In genomic region chr6:5287205-5287965, GRCh38 we compare ENCODE assay signal across 12 cellular contexts. TPM values are rescaled to one million over a fixed set of nuclear protein-coding genes. Genes with fewer than 3 reads are reported as not detected.
DNase-seq lines count a peak whose midpoint lies in the region; TF ChIP-seq lines count a peak whose summit lies in the region.
"Had no signal": no experiment of that assay in that cellular context is flagged by ENCODE, and none has a peak within 500 bp of the region (broad histone marks: within the 10 kb centered on the region; RNA-seq: fewer than 3 reads in every experiment).

No MANE protein-coding gene starts in this region.

- no peaks in the 10 kb centered on the region for H3K27me3 ChIP-seq in skeletal muscle tissue (ENCODE audit: control insufficient read depth in 3 of 3, insufficient read depth in 3 of 3, low read length in 3 of 3)

- H3K4me1 ChIP-seq in skeletal muscle tissue (ENCODE audit: control insufficient read depth in 3 of 3, insufficient read depth in 3 of 3, low read length in 3 of 3), result peaks cover 10 to 17% (median 15%) of the 10 kb centered on the region in 3 donors

- intact Hi-C loops in lower leg skin (cut with DNase I; ENCODE audit: low total_unique reads), result no loop called here

- no peaks in the 10 kb centered on the region for H3K9me3 Mint-ChIP-seq in activated CD4-positive, alpha-beta memory T cell treated with anti-CD3 and anti-CD28 coated beads, Interleukin-2, amount 10 ng/mL, durations not matched to agents 7 days and 5 days

- DNase-seq in GM12865 (ENCODE audit: low read depth) (peak; percentile 40), SW480 (ENCODE audit: low spot score) (peak; percentile 21), fibroblast of villous mesenchyme (ENCODE audit: low read depth) (peak; percentile 79), lower leg skin (ENCODE audit: low spot score in 2 of 2) (no peak), NCI-H128 (lab: John Stamatoyannopoulos, UW; ENCODE audit: unreplicated experiment) (no peak), RPMI8226 (no peak)
- DNase-seq in activated CD4-positive, alpha-beta memory T cell treated with anti-CD3 and anti-CD28 coated beads, Interleukin-2, amount 10 ng/mL, durations not matched to agents 7 days and 5 days, result no peak
- DNase-seq: activated CD8-positive, alpha-beta T cell treated with anti-CD3 and anti-CD28 coated beads, Interleukin-2, amount 10 ng/mL, durations not matched to agents 7 days and 5 days; foreskin melanocyte; NCI-H510A; retina had no signal

- WGBS in lower leg skin, 2 donors, result 69 to 73% methylated on average over 12 of the region's 12 CpGs

- H3K27ac Mint-ChIP-seq in activated CD4-positive, alpha-beta memory T cell treated with anti-CD3 and anti-CD28 coated beads, Interleukin-2, amount 10 ng/mL, durations not matched to agents 7 days and 5 days, result no peak overlapping the region
- H3K27ac Mint-ChIP-seq: activated CD8-positive, alpha-beta T cell treated with anti-CD3 and anti-CD28 coated beads, Interleukin-2, amount 10 ng/mL, durations not matched to agents 7 days and 5 days had no signal

- peaks cover 7% of the 10 kb centered on the region for H3K36me3 Mint-ChIP-seq in activated CD4-positive, alpha-beta memory T cell treated with anti-CD3 and anti-CD28 coated beads, Interleukin-2, amount 10 ng/mL, durations not matched to agents 7 days and 5 days (ENCODE audit: low read depth)

- H3K9ac ChIP-seq in skeletal muscle tissue (ENCODE audit: low read depth in 1 of 3, low read length in 3 of 3), result no peak overlapping the region

- H3K27ac ChIP-seq in skeletal muscle tissue (ENCODE audit: low read depth, low read length), result peak overlapping the region; percentile 51

- H3K4me3 Mint-ChIP-seq in activated CD4-positive, alpha-beta memory T cell treated with anti-CD3 and anti-CD28 coated beads, Interleukin-2, amount 10 ng/mL, durations not matched to agents 7 days and 5 days, result no peak overlapping the region
- H3K4me3 Mint-ChIP-seq: activated CD8-positive, alpha-beta T cell treated with anti-CD3 and anti-CD28 coated beads, Interleukin-2, amount 10 ng/mL, durations not matched to agents 7 days and 5 days had no signal

- H3K36me3 ChIP-seq in skeletal muscle tissue (ENCODE audit: control insufficient read depth in 3 of 3, insufficient read depth in 3 of 3, low read length in 3 of 3), result no peaks in the 10 kb centered on the region

- no peak for TF ChIP-seq CTCF in GM12865 (IDR thresholded peaks at IDR 0.05; ENCODE audit: insufficient read depth, low read depth, low read length, missing control alignments)
- no peak for TF ChIP-seq CTCF in fibroblast of villous mesenchyme (IDR thresholded peaks at IDR 0.05; ENCODE audit: insufficient read depth, low read depth, low read length)
- TF ChIP-seq CTCF in lower leg skin (IDR thresholded peaks at IDR 0.05), result no peak

- H3K27me3 Mint-ChIP-seq in activated CD4-positive, alpha-beta memory T cell treated with anti-CD3 and anti-CD28 coated beads, Interleukin-2, amount 10 ng/mL, durations not matched to agents 7 days and 5 days, result no peaks in the 10 kb centered on the region

- H3K4me3 ChIP-seq in GM12865 (ENCODE audit: low read depth, low read length) (peak overlapping the region; percentile 13), fibroblast of villous mesenchyme (ENCODE audit: low read depth, low read length) (no peak overlapping the region), skeletal muscle tissue (ENCODE audit: low read length in 3 of 3) (no peak overlapping the region), lower leg skin (ENCODE audit: low read depth, poor library complexity, severe bottlenecking) (no peak overlapping the region)

- TF ChIP-seq POLR2A in lower leg skin (IDR thresholded peaks at IDR 0.05), result no peak

- POLR2A ChIA-PET in activated CD4-positive, alpha-beta memory T cell treated with anti-CD3 and anti-CD28 coated beads, Interleukin-2, amount 10 ng/mL, durations not matched to agents 7 days and 5 days (lab: Charles Lee), result interaction anchor here (1.3 to 1.4 kb wide), 2 partner anchors 15 to 22 kb away, joined by 4 to 5 read pairs; no protein-coding TSS in a partner anchor

- peaks cover 52% of the 10 kb centered on the region for H3K4me1 Mint-ChIP-seq in activated CD4-positive, alpha-beta memory T cell treated with anti-CD3 and anti-CD28 coated beads, Interleukin-2, amount 10 ng/mL, durations not matched to agents 7 days and 5 days

- H3K9me3 ChIP-seq in skeletal muscle tissue (ENCODE audit: control insufficient read depth in 3 of 3, low read length in 3 of 3), result no peaks in the 10 kb centered on the region

- CTCF ChIA-PET in activated CD4-positive, alpha-beta memory T cell treated with anti-CD3 and anti-CD28 coated beads, Interleukin-2, amount 10 ng/mL, durations not matched to agents 7 days and 5 days (lab: Charles Lee), result interaction anchor here (0.6 to 2.2 kb wide), 3 partner anchors 15 to 31 kb away, joined by 3 to 9 read pairs (median 5); no protein-coding TSS in a partner anchor

RNA-seq across cellular contexts. Expression of gene FARS2, which starts 26.1 kb away (rescaled TPM):
- 23.2 and 29.8 TPM in 2 replicates for total RNA-seq in fibroblast of villous mesenchyme
- total RNA-seq in skeletal muscle tissue, result 27.7 TPM
- 10 to 100 TPM in 2 of 4 donors, 1 to 10 TPM in 2; 7.0 to 14.7 (median 11.1) TPM for total RNA-seq in lower leg skin
- total RNA-seq in activated CD4-positive, alpha-beta memory T cell treated with anti-CD3 and anti-CD28 coated beads, Interleukin-2, amount 10 ng/mL, durations not matched to agents 7 days and 5 days, result 10 to 100 TPM; 17.6 to 18.7 TPM

RNA-seq across cellular contexts. Expression of gene LYRM4, which starts 26.6 kb away (rescaled TPM):
- total RNA-seq in fibroblast of villous mesenchyme (9.0 and 13.4 TPM in 2 replicates), skeletal muscle tissue (10.4 TPM), lower leg skin (10 to 100 TPM; 14.4 to 20.8 (median 20.4) TPM)
- 10 to 100 TPM; 21.2 to 22.7 TPM for total RNA-seq in activated CD4-positive, alpha-beta memory T cell treated with anti-CD3 and anti-CD28 coated beads, Interleukin-2, amount 10 ng/mL, durations not matched to agents 7 days and 5 days

Comparison
In these comparisons a context has a peak if more than half of its experiments do, and no peak if none do; other contexts are left out.
1. DNase-seq: peak in GM12865 (single experiment), SW480 (single experiment) and fibroblast of villous mesenchyme (single experiment); none in lower leg skin (0 of 2), NCI-H128 (single experiment), activated CD4-positive, alpha-beta memory T cell treated with anti-CD3 and anti-CD28 coated beads, Interleukin-2, amount 10 ng/mL, durations not matched to agents 7 days and 5 days (single experiment) and RPMI8226 (single experiment).